17 cellular contexts compared by ENCODE assay signal in genomic region chr5:178323961-178324360, GRCh38.
DNase-seq lines count a peak whose midpoint lies in the region; ATAC-seq and TF ChIP-seq lines count a peak whose summit lies in the region.
"Had no signal": no experiment of that assay in that cellular context is flagged by ENCODE, and none has a peak within 500 bp of the region (broad histone marks: within the 10 kb centered on the region; RNA-seq: fewer than 3 reads in every experiment).

No MANE protein-coding gene starts in this region.

- no peak overlapping the region for H3K27ac Mint-ChIP-seq in chondrocyte (ENCODE audit: unreplicated experiment)
- H3K27ac Mint-ChIP-seq in activated naive CD4-positive, alpha-beta T cell treated with anti-CD3 and anti-CD28 coated beads for 36 hours, result no peak overlapping the region
- H3K27ac Mint-ChIP-seq in activated naive CD8-positive, alpha-beta T cell treated with anti-CD3 and anti-CD28 coated beads for 36 hours, result no peak overlapping the region
- H3K27ac Mint-ChIP-seq: endodermal cell, HFFc6 had no signal

- H3K4me1 ChIP-seq in adrenal gland (replicated peaks in 1 of 2), result peaks cover 0 to 5% of the 10 kb centered on the region in 2 donors
- H3K4me1 ChIP-seq: SJSA1 had no signal

- intact Hi-C loops in adrenal gland (cut with DNase I), result no loop called here
- intact Hi-C loops in activated naive CD4-positive, alpha-beta T cell treated with anti-CD3 and anti-CD28 coated beads for 36 hours (cut with micrococcal nuclease), result no loop called here

- 67 to 77% (median 69%) methylated on average over 7 of the region's 7 CpGs for WGBS in adrenal gland, 4 donors

- H3K27ac ChIP-seq in adrenal gland, result no peak overlapping the region
- H3K27ac ChIP-seq: neutrophil, SJSA1, upper lobe of left lung had no signal

- no peak for TF ChIP-seq CTCF in GM06990 (IDR thresholded peaks at IDR 0.05; ENCODE audit: insufficient read depth, low read length, poor library complexity, severe bottlenecking)
- no peak for TF ChIP-seq CTCF in chondrocyte (IDR thresholded peaks at IDR 0.05)
- no peak for TF ChIP-seq CTCF in adrenal gland (IDR thresholded peaks at IDR 0.05)

- H3K4me3 Mint-ChIP-seq in chondrocyte (ENCODE audit: unreplicated experiment), result no peak overlapping the region
- no peak overlapping the region for H3K4me3 Mint-ChIP-seq in activated naive CD4-positive, alpha-beta T cell treated with anti-CD3 and anti-CD28 coated beads for 36 hours
- no peak overlapping the region for H3K4me3 Mint-ChIP-seq in activated naive CD8-positive, alpha-beta T cell treated with anti-CD3 and anti-CD28 coated beads for 36 hours
- H3K4me3 Mint-ChIP-seq: endodermal cell, HFFc6 had no signal

- no peaks in the 10 kb centered on the region for H3K27me3 ChIP-seq in GM06990 (replicated peaks; ENCODE audit: control insufficient read depth, insufficient read depth, low read length)
- no peaks in the 10 kb centered on the region for H3K27me3 ChIP-seq in adrenal gland
- H3K27me3 ChIP-seq: neutrophil, SJSA1, upper lobe of left lung had no signal

- no peaks in the 10 kb centered on the region for H3K9me3 Mint-ChIP-seq in chondrocyte (ENCODE audit: low read depth)
- H3K9me3 Mint-ChIP-seq in activated naive CD4-positive, alpha-beta T cell treated with anti-CD3 and anti-CD28 coated beads for 36 hours, result peaks cover 1% of the 10 kb centered on the region
- H3K9me3 Mint-ChIP-seq in activated naive CD8-positive, alpha-beta T cell treated with anti-CD3 and anti-CD28 coated beads for 36 hours, result no peaks in the 10 kb centered on the region
- H3K9me3 Mint-ChIP-seq: endodermal cell had no signal

- H3K4me3 ChIP-seq in GM06990 (replicated peaks; ENCODE audit: low read depth, low read length), result peak overlapping the region; percentile 75
- H3K4me3 ChIP-seq in adrenal gland, result no peak overlapping the region
- H3K4me3 ChIP-seq: SJSA1, upper lobe of left lung had no signal

- H3K36me3 ChIP-seq in GM06990 (ENCODE audit: control insufficient read depth, insufficient read depth, low read length) (no peaks in the 10 kb centered on the region; the same call in 1 of the 2 replicates), adrenal gland (replicated peaks in 1 of 2) (no peaks in the 10 kb centered on the region)
- H3K36me3 ChIP-seq: neutrophil, SJSA1, upper lobe of left lung had no signal

- H3K4me1 Mint-ChIP-seq in chondrocyte (ENCODE audit: low read depth), result no peaks in the 10 kb centered on the region
- H3K4me1 Mint-ChIP-seq in activated naive CD4-positive, alpha-beta T cell treated with anti-CD3 and anti-CD28 coated beads for 36 hours (ENCODE audit: low read depth), result no peaks in the 10 kb centered on the region
- H3K4me1 Mint-ChIP-seq in activated naive CD8-positive, alpha-beta T cell treated with anti-CD3 and anti-CD28 coated beads for 36 hours, result no peaks in the 10 kb centered on the region

- ATAC-seq in GM19395 (IDR thresholded peaks at IDR 0.05; ENCODE audit: unreplicated experiment) (peak; percentile 47), HG02870 (IDR thresholded peaks at IDR 0.05; ENCODE audit: unreplicated experiment) (peak; percentile 48)
- ATAC-seq: activated CD4-positive, CD25-positive, alpha-beta regulatory T cell treated with anti-CD3 and anti-CD28 coated beads, Interleukin-2, amount 50 U/mL, for 24 hours had no signal

- H3K36me3 Mint-ChIP-seq in chondrocyte (ENCODE audit: low read depth), result peaks cover 2% of the 10 kb centered on the region
- H3K36me3 Mint-ChIP-seq in activated naive CD4-positive, alpha-beta T cell treated with anti-CD3 and anti-CD28 coated beads for 36 hours (ENCODE audit: low read depth), result no peaks in the 10 kb centered on the region
- no peaks in the 10 kb centered on the region for H3K36me3 Mint-ChIP-seq in activated naive CD8-positive, alpha-beta T cell treated with anti-CD3 and anti-CD28 coated beads for 36 hours

- peaks cover 13% of the 10 kb centered on the region for H3K27me3 Mint-ChIP-seq in chondrocyte (ENCODE audit: low read depth)
- no peaks in the 10 kb centered on the region for H3K27me3 Mint-ChIP-seq in activated naive CD4-positive, alpha-beta T cell treated with anti-CD3 and anti-CD28 coated beads for 36 hours (ENCODE audit: low read depth)
- no peaks in the 10 kb centered on the region for H3K27me3 Mint-ChIP-seq in activated naive CD8-positive, alpha-beta T cell treated with anti-CD3 and anti-CD28 coated beads for 36 hours

- no peak for TF ChIP-seq POLR2A in adrenal gland (IDR thresholded peaks at IDR 0.05)

- DNase-seq in GM06990 (ENCODE audit: extremely low read depth, insufficient read length) (no peak), chondrocyte (ENCODE audit: low spot score) (peak; percentile 56), NCI-H2029 treated with DMSO at 0.1 percent for 48 hours (lab: John Stamatoyannopoulos, UW) (no peak), adrenal gland (no peak)
- no peak for DNase-seq in activated naive CD4-positive, alpha-beta T cell treated with anti-CD3 and anti-CD28 coated beads for 36 hours
- DNase-seq in activated naive CD8-positive, alpha-beta T cell treated with anti-CD3 and anti-CD28 coated beads for 36 hours, result no peak
- DNase-seq: activated T-cell treated with anti-CD3 and anti-CD28 coated beads, Interleukin-2, amount 50 U/mL, for 1 hour; HFFc6; NCI-H146; NCI-H774; upper lobe of left lung had no signal

- CTCF ChIA-PET in activated naive CD4-positive, alpha-beta T cell treated with anti-CD3 and anti-CD28 coated beads for 36 hours (lab: Charles Lee), result no interaction called here

- no peaks in the 10 kb centered on the region for H3K9me3 ChIP-seq in adrenal gland (replicated peaks in 1 of 3)
- H3K9me3 ChIP-seq: neutrophil, upper lobe of left lung had no signal
